Comparison of ENCODE assay signal across 33 cellular contexts in genomic region chr15:89554247-89554646, GRCh38. TPM values are rescaled to one million over a fixed set of nuclear protein-coding genes. Genes with fewer than 3 reads are reported as not detected.
"Had no signal": no experiment of that assay in that cellular context is flagged by ENCODE, and none has a peak within 500 bp of the region (broad histone marks: within the 10 kb centered on the region; RNA-seq: fewer than 3 reads in every experiment).

No MANE protein-coding gene starts in this region.

- H3K4me3 Mint-ChIP-seq: activated B cell treated with CpG ODN at 0.5 μM for 24 hours; activated CD8-positive, alpha-beta T cell treated with anti-CD3 and anti-CD28 coated beads for 36 hours; activated naive CD8-positive, alpha-beta T cell; activated T-cell treated with anti-CD3 and anti-CD28 coated beads, Interleukin-2, amount 50 U/mL, for 4 hours; activated T-helper 17 cell treated with anti-CD3 and anti-CD28 coated beads, Interleukin-2, amount 50 U/mL, for 72 hours; effector memory CD8-positive, alpha-beta T cell; T-helper 17 cell; T-helper 2 cell treated with Interferon-gamma antibody and Interleukin-4, amounts not matched to agents 5 μg/mL and 100 μg/mL, for 36 hours had no signal

- H3K27ac ChIP-seq: body of pancreas, esophagus muscularis mucosa, foreskin keratinocyte, gastrocnemius medialis, WERI-Rb-1 had no signal

- H3K4me1 ChIP-seq: body of pancreas, esophagus muscularis mucosa, gastrocnemius medialis had no signal

- H3K4me3 ChIP-seq: body of pancreas, esophagus muscularis mucosa, gastrocnemius medialis had no signal

- H3K36me3 Mint-ChIP-seq: activated naive CD8-positive, alpha-beta T cell had no signal

- ATAC-seq: activated CD4-positive, CD25-positive, alpha-beta regulatory T cell treated with anti-CD3 and anti-CD28 coated beads, Interleukin-2, amount 50 U/mL, for 24 hours; activated CD8-positive, alpha-beta T cell treated with anti-CD3 and anti-CD28 coated beads for 36 hours; activated T-cell treated with anti-CD3 and anti-CD28 coated beads, Interleukin-2, amount 50 U/mL, for 4 hours; activated T-helper 17 cell treated with anti-CD3 and anti-CD28 coated beads, Interleukin-2, amount 50 U/mL, for 72 hours; body of pancreas; effector memory CD8-positive, alpha-beta T cell; foreskin keratinocyte; gastrocnemius medialis; T-helper 17 cell had no signal

- H3K9me3 Mint-ChIP-seq: activated CD8-positive, alpha-beta T cell treated with anti-CD3 and anti-CD28 coated beads for 36 hours; activated T-cell treated with anti-CD3 and anti-CD28 coated beads, Interleukin-2, amount 50 U/mL, for 4 hours; activated T-helper 17 cell treated with anti-CD3 and anti-CD28 coated beads, Interleukin-2, amount 50 U/mL, for 72 hours; effector memory CD8-positive, alpha-beta T cell; T-helper 2 cell treated with Interferon-gamma antibody and Interleukin-4, amounts not matched to agents 5 μg/mL and 100 μg/mL, for 36 hours had no signal

- H3K36me3 ChIP-seq: esophagus muscularis mucosa, gastrocnemius medialis, WERI-Rb-1 had no signal

- H3K27me3 ChIP-seq: body of pancreas, gastrocnemius medialis had no signal

- FAIRE-seq: colon had no signal

- H3K4me1 Mint-ChIP-seq: activated B cell treated with CpG ODN at 0.5 μM for 24 hours; activated T-helper 17 cell treated with anti-CD3 and anti-CD28 coated beads, Interleukin-2, amount 50 U/mL, for 72 hours; T-helper 17 cell had no signal

- DNase-seq: activated B cell treated with CpG ODN at 0.5 μM for 24 hours; activated CD4-positive, alpha-beta T cell treated with anti-CD3 and anti-CD28 coated beads for 48 hours; activated CD4-positive, alpha-beta T cell treated with anti-CD3 and anti-CD28 coated beads, Interleukin-2, amount 50 U/mL, for 1 hour; activated CD4-positive, alpha-beta T cell treated with anti-CD3 and anti-CD28 coated beads, Interleukin-2, amount 50 U/mL, for 48 hours; activated CD8-positive, alpha-beta memory T cell treated with anti-CD3 and anti-CD28 coated beads for 24 hours; activated CD8-positive, alpha-beta T cell treated with anti-CD3 and anti-CD28 coated beads for 36 hours; activated effector memory CD4-positive, alpha-beta T cell treated with Interleukin-2 at 50 U/mL for 16 hours; activated gamma-delta T cell treated with Interleukin-2 at 50 U/mL for 16 hours; activated naive CD4-positive, alpha-beta T cell treated with anti-CD3 and anti-CD28 coated beads, Interleukin-2, amount 50 U/mL, for 16 hours; activated naive CD4-positive, alpha-beta T cell treated with Interleukin-2 at 50 U/mL for 16 hours; activated T-cell treated with anti-CD3 and anti-CD28 coated beads, Interleukin-2, amount 50 U/mL, for 4 hours; amygdala; aorta; body of pancreas; caudate nucleus; cortex of kidney; dermis blood vessel endothelial cell; effector CD4-positive, alpha-beta T cell; effector memory CD8-positive, alpha-beta T cell; erythroblast; foreskin keratinocyte; gastrocnemius medialis; T-helper 1 cell; T-helper 17 cell; T1000; WERI-Rb-1 had no signal

- H3K27ac Mint-ChIP-seq: activated B cell treated with CpG ODN at 0.5 μM for 24 hours; activated CD8-positive, alpha-beta T cell treated with anti-CD3 and anti-CD28 coated beads for 36 hours; activated naive CD8-positive, alpha-beta T cell; activated T-helper 17 cell treated with anti-CD3 and anti-CD28 coated beads, Interleukin-2, amount 50 U/mL, for 72 hours; effector memory CD8-positive, alpha-beta T cell; T-helper 17 cell; T-helper 2 cell treated with Interferon-gamma antibody and Interleukin-4, amounts not matched to agents 5 μg/mL and 100 μg/mL, for 36 hours had no signal

- H3K9me3 ChIP-seq: body of pancreas, esophagus muscularis mucosa, gastrocnemius medialis had no signal

RNA-seq across cellular contexts. Expression of gene TICRR, which starts 21.0 kb away (rescaled TPM):
- total RNA-seq: gastrocnemius medialis had no signal

RNA-seq across cellular contexts. Expression of gene RHCG, which starts 57.9 kb away (rescaled TPM):
- total RNA-seq: activated B cell treated with CpG ODN at 0.5 μM for 24 hours; activated CD8-positive, alpha-beta T cell treated with anti-CD3 and anti-CD28 coated beads for 36 hours; activated T-cell treated with anti-CD3 and anti-CD28 coated beads, Interleukin-2, amount 50 U/mL, for 4 hours; activated T-helper 17 cell treated with anti-CD3 and anti-CD28 coated beads, Interleukin-2, amount 50 U/mL, for 72 hours; aorta; chondrocyte; dermis blood vessel endothelial cell; gastrocnemius medialis; T-helper 17 cell had no signal
